In the genomic region with DNA sequence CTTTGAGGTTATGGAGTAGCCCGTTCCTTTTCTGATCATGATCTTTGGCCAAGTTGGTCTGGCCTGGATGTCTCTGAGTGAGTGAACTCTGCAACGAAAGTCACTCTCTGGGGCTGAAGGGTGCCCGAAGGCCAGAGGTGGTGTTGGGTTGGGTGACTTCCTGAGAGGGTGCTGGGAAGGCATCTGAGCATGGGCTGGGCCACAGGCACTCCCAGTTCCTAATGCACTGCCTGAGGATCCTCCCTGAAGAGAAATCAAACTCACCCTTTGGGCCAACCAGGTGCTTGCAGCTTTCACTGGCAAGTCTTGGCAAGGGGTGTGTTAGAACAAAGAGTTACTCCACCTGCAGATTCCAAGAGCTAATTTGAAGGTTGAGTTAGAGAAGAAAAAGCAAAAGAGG, we compare ENCODE assay signal across 16 cellular contexts.
DNase-seq lines count a peak whose midpoint lies in the region; ATAC-seq and TF ChIP-seq lines count a peak whose summit lies in the region.
"Had no signal": no experiment of that assay in that cellular context is flagged by ENCODE, and none has a peak within 500 bp of the region (broad histone marks: within the 10 kb centered on the region; RNA-seq: fewer than 3 reads in every experiment).

No MANE protein-coding gene starts in this region.

- peaks cover 0 to 76% (median 11%) of the 10 kb centered on the region in 45 donors for H3K27me3 ChIP-seq in dorsolateral prefrontal cortex

- ATAC-seq in esophagus mucosa (peak; percentile 90), mucosa of descending colon (peak; percentile 79), HG03442 (IDR thresholded peaks at IDR 0.05; ENCODE audit: unreplicated experiment) (no peak), HG02588 (IDR thresholded peaks at IDR 0.05; ENCODE audit: unreplicated experiment) (no peak)

- DNase-seq in mucosa of descending colon, result no peak
- DNase-seq in substantia nigra (lab: John Stamatoyannopoulos, UW), result no peak
- DNase-seq in dorsolateral prefrontal cortex, result no peak
- no peak for DNase-seq in COLO829 (ENCODE audit: low spot score)
- DNase-seq: C1 segment of cervical spinal cord; Caco-2; CD4-positive, alpha-beta memory T cell; DMS153; DND-41; GM23248; H7; HCEC 1CT had no signal

- peak overlapping the region; percentile 78 for H3K27ac ChIP-seq in angular gyrus (ENCODE audit: low read depth, low read length)
- peak overlapping the region; percentile 37 for H3K27ac ChIP-seq in substantia nigra (ENCODE audit: low read depth, low read length, poor library complexity, severe bottlenecking)
- H3K27ac ChIP-seq in dorsolateral prefrontal cortex, result peak overlapping the region in 14 of 59 donors; percentile 60 to 88 (median 78)
- H3K27ac ChIP-seq: GM23248 had no signal

- no peaks in the 10 kb centered on the region for H3K36me3 ChIP-seq in mucosa of descending colon (ENCODE audit: low read depth)

- intact Hi-C loops in mucosa of descending colon (cut with DNase I, micrococcal nuclease) (no loop called here), dorsolateral prefrontal cortex (cut with DNase I) (no loop called here)

- H3K9me3 ChIP-seq in mucosa of descending colon, result no peaks in the 10 kb centered on the region
- H3K9me3 ChIP-seq: Caco-2 had no signal

- H3K4me1 ChIP-seq in mucosa of descending colon (ENCODE audit: low read depth), result no peaks in the 10 kb centered on the region
- H3K4me1 ChIP-seq: Caco-2 had no signal

- TF ChIP-seq CTCF in mucosa of descending colon (IDR thresholded peaks at IDR 0.05) (no peak), dorsolateral prefrontal cortex (IDR thresholded peaks at IDR 0.05 in 54 of 56, conservative IDR thresholded peaks at IDR 0.05 in 2 of 56; ENCODE audit: low read depth in 1 of 56, partially characterized antibody in 56 of 56) (no peak)

- H3K4me3 ChIP-seq in mucosa of descending colon, result no peak overlapping the region
- H3K4me3 ChIP-seq in dorsolateral prefrontal cortex, result no peak overlapping the region
- H3K4me3 ChIP-seq: GM23248 had no signal

Comparison
In these comparisons a context has a peak if more than half of its experiments do, and no peak if none do; other contexts are left out.
1. ATAC-seq: peak in esophagus mucosa (single experiment) and mucosa of descending colon (single experiment); none in HG03442 (single experiment) and HG02588 (single experiment).